ENCODE assay signal across 1 cellular context in genomic region chr17:50502643-50502990, GRCh38.
TF ChIP-seq lines count a peak whose summit lies in the region.

No MANE protein-coding gene starts in this region.

TF ChIP-seq in GM23338, 12 proteins besides CTCF, POLR2A, EP300 and RAD21 (continued from another document):
- no peak for TF ChIP-seq ZNF462 (CRISPR knock-in tag; IDR thresholded peaks at IDR 0.05)
- no peak for TF ChIP-seq JUNB (IDR thresholded peaks at IDR 0.05; ENCODE audit: unreplicated experiment)
- no peak for TF ChIP-seq CREB1 (CRISPR knock-in tag; IDR thresholded peaks at IDR 0.05; ENCODE audit: low read depth)
- TF ChIP-seq ZNF114 (CRISPR knock-in tag; IDR thresholded peaks at IDR 0.05) = no peak
- no peak for TF ChIP-seq NANOG (IDR thresholded peaks at IDR 0.05; ENCODE audit: borderline replicate concordance)
- TF ChIP-seq EZH2phosphoT487 (IDR thresholded peaks at IDR 0.05; ENCODE audit: unreplicated experiment) = no peak
TF ChIP-seq in GM23338: peak in this region for 0.
